15 cellular contexts compared by ENCODE assay signal in genomic region chr20:6026051-6026450, GRCh38. TPM values are rescaled to one million over a fixed set of nuclear protein-coding genes. Genes with fewer than 3 reads are reported as not detected.
DNase-seq lines count a peak whose midpoint lies in the region; ATAC-seq and TF ChIP-seq lines count a peak whose summit lies in the region.
"Had no signal": no experiment of that assay in that cellular context is flagged by ENCODE, and none has a peak within 500 bp of the region (broad histone marks: within the 10 kb centered on the region; RNA-seq: fewer than 3 reads in every experiment).

No MANE protein-coding gene starts in this region.

- H3K4me1 ChIP-seq in testis: peaks cover 26% of the 10 kb centered on the region
- H3K4me1 ChIP-seq: BLaER1 had no signal

- H3K4me3 Mint-ChIP-seq in stimulated activated naive CD8-positive, alpha-beta T cell treated with anti-CD3 and anti-CD28 coated beads, Interleukin-15, amount 100 ng/mL, for 72 hours: no peak overlapping the region
- no peak overlapping the region for H3K4me3 Mint-ChIP-seq in chondrocyte (ENCODE audit: unreplicated experiment)

- peak; percentile 85 for ATAC-seq in stimulated activated naive CD8-positive, alpha-beta T cell treated with anti-CD3 and anti-CD28 coated beads, Interleukin-15, amount 100 ng/mL, for 72 hours
- no peak for ATAC-seq in stimulated activated naive CD8-positive, alpha-beta T cell treated with anti-CD3 and anti-CD28 coated beads, Interleukin-15, Interleukin-2, amounts not matched to agents 100 U/mL and 50 U/mL, for 24 hours
- ATAC-seq in GM19395 (IDR thresholded peaks at IDR 0.05; ENCODE audit: unreplicated experiment): no peak

- H3K27me3 Mint-ChIP-seq in stimulated activated naive CD8-positive, alpha-beta T cell treated with anti-CD3 and anti-CD28 coated beads, Interleukin-15, amount 100 ng/mL, for 72 hours: no peaks in the 10 kb centered on the region
- H3K27me3 Mint-ChIP-seq in chondrocyte (ENCODE audit: low read depth): no peaks in the 10 kb centered on the region

- peaks cover 4 to 7% of the 10 kb centered on the region in 2 donors for H3K9me3 Mint-ChIP-seq in stimulated activated naive CD8-positive, alpha-beta T cell treated with anti-CD3 and anti-CD28 coated beads, Interleukin-15, amount 100 ng/mL, for 72 hours
- peaks cover 11% of the 10 kb centered on the region for H3K9me3 Mint-ChIP-seq in chondrocyte (ENCODE audit: low read depth)

- H3K4me1 Mint-ChIP-seq in stimulated activated naive CD8-positive, alpha-beta T cell treated with anti-CD3 and anti-CD28 coated beads, Interleukin-15, amount 100 ng/mL, for 72 hours: peaks cover 26% of the 10 kb centered on the region
- H3K4me1 Mint-ChIP-seq in chondrocyte (ENCODE audit: low read depth): no peaks in the 10 kb centered on the region

- H3K9me3 ChIP-seq in testis: no peaks in the 10 kb centered on the region

- TF ChIP-seq POLR2A in testis (IDR thresholded peaks at IDR 0.05): no peak

- no peaks in the 10 kb centered on the region for H3K36me3 ChIP-seq in testis (ENCODE audit: low read depth, missing control alignments)

- H3K27ac ChIP-seq in testis: no peak overlapping the region
- H3K27ac ChIP-seq: BLaER1 had no signal

- intact Hi-C loops in testis (cut with DNase I; ENCODE audit: low total_unique reads): no loop called here

- 92 to 95% methylated on average over 3 of the region's 3 CpGs for WGBS in testis, 2 donors

- H3K27me3 ChIP-seq in testis: no peaks in the 10 kb centered on the region
- H3K27me3 ChIP-seq: BLaER1 had no signal

- TF ChIP-seq CTCF in testis (IDR thresholded peaks at IDR 0.05): no peak
- TF ChIP-seq CTCF in chondrocyte (IDR thresholded peaks at IDR 0.05): no peak

- no peak overlapping the region for H3K27ac Mint-ChIP-seq in stimulated activated naive CD8-positive, alpha-beta T cell treated with anti-CD3 and anti-CD28 coated beads, Interleukin-15, amount 100 ng/mL, for 72 hours
- H3K27ac Mint-ChIP-seq in chondrocyte (ENCODE audit: unreplicated experiment): no peak overlapping the region

- peak in 1 of 2 donors; percentile 24 for DNase-seq in stimulated activated naive CD8-positive, alpha-beta T cell treated with anti-CD3 and anti-CD28 coated beads, Interleukin-15, amount 100 ng/mL, for 72 hours
- DNase-seq in stimulated activated naive CD8-positive, alpha-beta T cell treated with anti-CD3 and anti-CD28 coated beads, Interleukin-15, Interleukin-2, amounts not matched to agents 100 U/mL and 50 U/mL, for 24 hours: no peak
- DNase-seq in SW480 (ENCODE audit: low spot score): peak; percentile 17
- DNase-seq in fibroblast of peridontal ligament (ENCODE audit: extremely low read depth): peak; percentile 56
- no peak for DNase-seq in testis
- no peak for DNase-seq in LoVo (ENCODE audit: low spot score)
- DNase-seq in chondrocyte (ENCODE audit: low spot score): no peak
- DNase-seq: activated CD4-positive, alpha-beta T cell treated with anti-CD3 and anti-CD28 coated beads, Interleukin-2, amount 50 U/mL, for 48 hours; foreskin melanocyte; NCI-H1930; NCI-H526; stimulated activated CD4-positive, alpha-beta T cell treated with anti-CD3 and anti-CD28 coated beads, Interleukin-2, amount 100 ng/mL, for 48 hours had no signal

- peaks cover 28% of the 10 kb centered on the region for H3K36me3 Mint-ChIP-seq in chondrocyte (ENCODE audit: low read depth)

- no peak overlapping the region for H3K4me3 ChIP-seq in testis
- H3K4me3 ChIP-seq: BLaER1 had no signal

RNA-seq across cellular contexts. Expression of gene CRLS1, which starts 20.1 kb away (rescaled TPM):
- 10 to 100 TPM; 52.6 to 52.7 TPM for total RNA-seq in testis
- 77.1 TPM for polyA plus RNA-seq in testis (ENCODE audit: insufficient read depth, low read depth, low replicate concordance)
- 36.9 to 46.0 TPM (median 39.7 TPM) in 3 replicates for total RNA-seq in chondrocyte

RNA-seq across cellular contexts. Expression of gene LRRN4, which starts 27.8 kb away (rescaled TPM):
- under 1 TPM; 0.08 to 0.43 TPM for total RNA-seq in testis
- polyA plus RNA-seq in testis (ENCODE audit: insufficient read depth, low read depth, low replicate concordance): 3.1 TPM
- total RNA-seq in chondrocyte: not detected in 3 replicates
- total RNA-seq: dermis microvascular lymphatic vessel endothelial cell had no signal

Comparison
In these comparisons a context has a peak if more than half of its experiments do, and no peak if none do; other contexts are left out.
1. DNase-seq: peak in SW480 (single experiment) and fibroblast of peridontal ligament (single experiment); none in stimulated activated naive CD8-positive, alpha-beta T cell treated with anti-CD3 and anti-CD28 coated beads, Interleukin-15, Interleukin-2, amounts not matched to agents 100 U/mL and 50 U/mL, for 24 hours (single experiment), testis (single experiment), LoVo (single experiment) and chondrocyte (single experiment).